ENCODE assay signal across 8 cellular contexts in genomic region chr5:81779125-81779934, GRCh38.
A peak's percentile ranks its signal among the peaks of the same experiment; 100 is the strongest.
DNase-seq lines count a peak whose midpoint lies in the region; ATAC-seq, FAIRE-seq and TF ChIP-seq lines count a peak whose summit lies in the region.

No MANE protein-coding gene starts in this region.

- in situ Hi-C loops in astrocyte of the cerebellum (cut with HindIII; ENCODE audit: low sequenced_read_pairs) = no loop called here

- no peak overlapping the region for H3K27ac ChIP-seq in SK-N-MC

- H3K9me3 ChIP-seq in SK-N-MC (ENCODE audit: low read depth, low read length) = no peaks in the 10 kb centered on the region

- ATAC-seq in GM18873 (IDR thresholded peaks at IDR 0.05; ENCODE audit: low FRiP score, unreplicated experiment) = peak; percentile 88
- peak; percentile 87 for ATAC-seq in HG03103 (IDR thresholded peaks at IDR 0.05; ENCODE audit: low read depth, unreplicated experiment)

- FAIRE-seq in A204.1 (lab: Jason Lieb, UNC) (peak; percentile 64), islet of Langerhans (lab: Jason Lieb, UNC) (peak; percentile 36)

- DNase-seq in SK-N-MC (ENCODE audit: low read depth, low spot score) (no peak), astrocyte of the cerebellum (ENCODE audit: low read depth) (peak; percentile 22), COLO829 (ENCODE audit: low spot score) (no peak)
- DNase-seq in stimulated activated CD4-positive, alpha-beta T cell treated with anti-CD3 and anti-CD28 coated beads, Interleukin-2, amount 100 ng/mL, for 4 hours (ENCODE audit: low read depth) = peak; percentile 7

- H3K4me3 ChIP-seq in SK-N-MC (0 out of 2 replicates have a peak overlapping the region, but pooled peaks have one; percentile 16), astrocyte of the cerebellum (ENCODE audit: low read depth, low read length) (peak overlapping the region; percentile 15)

- H3K9ac ChIP-seq in SK-N-MC (ENCODE audit: insufficient read length) = peak overlapping the region; percentile 7

- TF ChIP-seq CTCF in astrocyte of the cerebellum (IDR thresholded peaks at IDR 0.05; ENCODE audit: low read depth, low read length, missing control alignments) = no peak

- H3K36me3 ChIP-seq in SK-N-MC (ENCODE audit: insufficient read depth, low read length) = no peaks in the 10 kb centered on the region

Comparison
In these comparisons a context has a peak if more than half of its experiments do, and no peak if none do; other contexts are left out.
1. DNase-seq: peak in astrocyte of the cerebellum (single experiment) and stimulated activated CD4-positive, alpha-beta T cell treated with anti-CD3 and anti-CD28 coated beads, Interleukin-2, amount 100 ng/mL, for 4 hours (single experiment); none in SK-N-MC (single experiment) and COLO829 (single experiment).